In genomic region chr5:82772281-82772680, GRCh38 we compare ENCODE assay signal across 19 cellular contexts.
A peak's percentile ranks its signal among the peaks of the same experiment; 100 is the strongest.
DNase-seq lines count a peak whose midpoint lies in the region; FAIRE-seq and TF ChIP-seq lines count a peak whose summit lies in the region.
"Had no signal": no experiment of that assay in that cellular context is flagged by ENCODE, and none has a peak within 500 bp of the region (broad histone marks: within the 10 kb centered on the region; RNA-seq: fewer than 3 reads in every experiment).

No MANE protein-coding gene starts in this region.

- FAIRE-seq in D721Med (lab: Jason Lieb, UNC): no peak
- FAIRE-seq: A204.1, G401.6, GM12891 had no signal

- H3K9me3 Mint-ChIP-seq in nephron progenitor cell: peaks cover 56% of the 10 kb centered on the region
- H3K9me3 Mint-ChIP-seq: CD4-positive, alpha-beta T cell had no signal

- DNase-seq in brain pericyte (ENCODE audit: low read depth, low spot score) (peak; percentile 48), kidney glomerular epithelial cell (lab: John Stamatoyannopoulos, UW) (peak; percentile 32), nephron progenitor cell (no peak), D721Med (ENCODE audit: insufficient read length, low spot score) (no peak), posterior cingulate gyrus (no peak), NCI-H526 treated with DMSO at 0.1 percent for 48 hours (lab: John Stamatoyannopoulos, UW) (no peak)
- DNase-seq in activated CD8-positive, alpha-beta memory T cell treated with anti-CD3 and anti-CD28 coated beads, Interleukin-2, amount 50 U/mL, for 4 hours: no peak
- DNase-seq: C1 segment of cervical spinal cord; Calu3; CD4-positive, alpha-beta T cell; DMS153; DMS79 treated with DMSO at 0.1 percent for 48 hours; EL; GOT3; H9 had no signal

- peaks cover 7% of the 10 kb centered on the region for H3K4me1 Mint-ChIP-seq in nephron progenitor cell
- H3K4me1 Mint-ChIP-seq: B cell had no signal

- H3K27ac Mint-ChIP-seq in nephron progenitor cell: peak overlapping the region; percentile 76
- H3K27ac Mint-ChIP-seq: B cell; CD4-positive, alpha-beta T cell; H9 had no signal

- intact Hi-C loops in posterior cingulate gyrus (cut with DNase I): no loop called here

- no peak overlapping the region for H3K4me3 Mint-ChIP-seq in nephron progenitor cell
- H3K4me3 Mint-ChIP-seq: B cell; CD4-positive, alpha-beta T cell; H9 had no signal

- no peak for TF ChIP-seq CTCF in nephron progenitor cell (IDR thresholded peaks at IDR 0.05)
- no peak for TF ChIP-seq CTCF in D721Med (IDR thresholded peaks at IDR 0.05; ENCODE audit: insufficient read depth, missing control alignments)

- H3K27me3 Mint-ChIP-seq in nephron progenitor cell (ENCODE audit: low read depth, poor library complexity): peaks cover 5% of the 10 kb centered on the region
- H3K27me3 Mint-ChIP-seq: B cell; CD4-positive, alpha-beta T cell had no signal

- H3K36me3 Mint-ChIP-seq in nephron progenitor cell (ENCODE audit: low read depth): peaks cover 31% of the 10 kb centered on the region

Comparison
In these comparisons a context has a peak if more than half of its experiments do, and no peak if none do; other contexts are left out.
1. DNase-seq: peak in brain pericyte (single experiment) and kidney glomerular epithelial cell (single experiment); none in nephron progenitor cell (single experiment), D721Med (single experiment), posterior cingulate gyrus (0 of 10), NCI-H526 treated with DMSO at 0.1 percent for 48 hours (single experiment) and activated CD8-positive, alpha-beta memory T cell treated with anti-CD3 and anti-CD28 coated beads, Interleukin-2, amount 50 U/mL, for 4 hours (single experiment).